ENCODE assay signal across 34 cellular contexts in the genomic region with DNA sequence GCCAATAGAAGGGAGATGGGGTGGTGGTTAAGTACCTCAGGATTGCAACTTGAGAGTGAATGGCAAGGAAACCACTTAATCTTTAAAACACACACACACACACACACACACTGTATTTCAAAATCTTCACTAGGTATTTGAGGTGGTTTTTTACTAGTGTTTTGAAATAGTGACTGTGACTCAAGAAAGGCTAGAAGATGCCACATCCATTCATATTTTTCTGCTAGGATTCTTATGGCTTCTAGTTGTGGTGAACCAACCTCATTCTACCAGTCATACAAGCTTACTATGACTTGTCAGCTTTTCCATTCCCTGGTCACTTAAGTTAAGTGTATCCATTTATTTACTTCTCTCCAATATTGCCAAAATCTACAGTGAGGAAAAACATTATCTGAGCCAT.
DNase-seq lines count a peak whose midpoint lies in the region; ATAC-seq, FAIRE-seq and TF ChIP-seq lines count a peak whose summit lies in the region.
"Had no signal": no experiment of that assay in that cellular context is flagged by ENCODE, and none has a peak within 500 bp of the region (broad histone marks: within the 10 kb centered on the region; RNA-seq: fewer than 3 reads in every experiment).

No MANE protein-coding gene starts in this region.

- H3K4me2 ChIP-seq in A549, result no peak overlapping the region
- H3K4me2 ChIP-seq: neural progenitor cell had no signal

- CTCF ChIA-PET in A549 (lab: Yijun Ruan, JAX), result interaction anchor here (4.6 kb wide), 1 partner anchor 12 kb away, joined by 24 read pairs; no protein-coding TSS in a partner anchor

- H3K27me3 ChIP-seq in foreskin keratinocyte, result no peaks in the 10 kb centered on the region
- H3K27me3 ChIP-seq: adrenal gland, left lung, neural progenitor cell, pancreas, thyroid gland, uterus had no signal

- no peak for TF ChIP-seq RAD21 in A549 (conservative IDR thresholded peaks at IDR 0.05 in 1 of 2, IDR thresholded peaks at IDR 0.05 in 1 of 2)

- peaks cover 5% of the 10 kb centered on the region for H3K9me3 Mint-ChIP-seq in activated T-helper 17 cell treated with anti-CD3 and anti-CD28 coated beads, Interleukin-2, amount 50 U/mL, for 72 hours
- H3K9me3 Mint-ChIP-seq in immature natural killer cell, result peaks cover 0 to 4% (median under 1%) of the 10 kb centered on the region in 6 donors
- H3K9me3 Mint-ChIP-seq in nephron progenitor cell, result no peaks in the 10 kb centered on the region
- H3K9me3 Mint-ChIP-seq: activated naive CD4-positive, alpha-beta T cell treated with anti-CD3 and anti-CD28 coated beads for 36 hours; activated T-cell treated with anti-CD3 and anti-CD28 coated beads, Interleukin-2, amount 50 U/mL, for 72 hours; stimulated activated naive CD8-positive, alpha-beta T cell treated with anti-CD3 and anti-CD28 coated beads, Interleukin-15, Interleukin-2, amounts not matched to agents 100 ng/mL and 50 ng/mL, for 24 hours had no signal

- no peaks in the 10 kb centered on the region for H3K36me3 Mint-ChIP-seq in activated T-helper 17 cell treated with anti-CD3 and anti-CD28 coated beads, Interleukin-2, amount 50 U/mL, for 72 hours (ENCODE audit: low read depth)
- H3K36me3 Mint-ChIP-seq in immature natural killer cell (no peaks in the 10 kb centered on the region), nephron progenitor cell (ENCODE audit: low read depth) (no peaks in the 10 kb centered on the region)
- H3K36me3 Mint-ChIP-seq: CD4-positive, alpha-beta memory T cell; neural progenitor cell had no signal

- no peak overlapping the region for H3K27ac Mint-ChIP-seq in activated T-helper 17 cell treated with anti-CD3 and anti-CD28 coated beads, Interleukin-2, amount 50 U/mL, for 72 hours
- H3K27ac Mint-ChIP-seq in immature natural killer cell (no peak overlapping the region), nephron progenitor cell (no peak overlapping the region)
- H3K27ac Mint-ChIP-seq: activated naive CD4-positive, alpha-beta T cell treated with anti-CD3 and anti-CD28 coated beads for 36 hours; activated T-cell treated with anti-CD3 and anti-CD28 coated beads, Interleukin-2, amount 50 U/mL, for 72 hours; B cell; CD4-positive, alpha-beta memory T cell; neural progenitor cell; stimulated activated naive CD8-positive, alpha-beta T cell treated with anti-CD3 and anti-CD28 coated beads, Interleukin-15, Interleukin-2, amounts not matched to agents 100 ng/mL and 50 ng/mL, for 24 hours had no signal

- H3K4me1 ChIP-seq in A549 (peaks cover 11% of the 10 kb centered on the region; the same call in 2 of the 3 replicates), foreskin keratinocyte (peaks cover 24% of the 10 kb centered on the region)
- H3K4me1 ChIP-seq: adrenal gland, HAP-1, neural progenitor cell, pancreas, uterus had no signal

- TF ChIP-seq POLR2A in A549 (IDR thresholded peaks at IDR 0.05; ENCODE audit: low read length), result no peak

- no peak for TF ChIP-seq CTCF in A549 (IDR thresholded peaks at IDR 0.05)
- no peak for TF ChIP-seq CTCF in foreskin keratinocyte (conservative IDR thresholded peaks at IDR 0.05)
- no peak for TF ChIP-seq CTCF in nephron progenitor cell (IDR thresholded peaks at IDR 0.05)

- H3K27me3 Mint-ChIP-seq in activated T-helper 17 cell treated with anti-CD3 and anti-CD28 coated beads, Interleukin-2, amount 50 U/mL, for 72 hours, result peaks cover 5% of the 10 kb centered on the region
- H3K27me3 Mint-ChIP-seq in immature natural killer cell (ENCODE audit: low read depth in 3 of 3) (peaks cover 1 to 3% (median 2%) of the 10 kb centered on the region in 3 donors), nephron progenitor cell (ENCODE audit: low read depth, poor library complexity) (peaks cover 4% of the 10 kb centered on the region)
- H3K27me3 Mint-ChIP-seq: B cell had no signal

- peak; percentile 81 for FAIRE-seq in A549 (lab: Jason Lieb, UNC)
- FAIRE-seq: A204.1, D721Med, GM19239, islet of Langerhans, pancreas had no signal

- no peak for TF ChIP-seq EP300 in A549 (IDR thresholded peaks at IDR 0.05)

- H3K9me3 ChIP-seq in A549, result no peaks in the 10 kb centered on the region
- H3K9me3 ChIP-seq: HAP-1, left lung, pancreas, thyroid gland, uterus had no signal

- no peak overlapping the region for H3K4me3 ChIP-seq in A549
- H3K4me3 ChIP-seq in Jurkat, Clone E6-1 (ENCODE audit: low read length), result no peak overlapping the region
- H3K4me3 ChIP-seq: adrenal gland, HAP-1, left lung, neural progenitor cell, pancreas, thyroid gland, uterus had no signal

- H3K4me1 Mint-ChIP-seq in activated T-helper 17 cell treated with anti-CD3 and anti-CD28 coated beads, Interleukin-2, amount 50 U/mL, for 72 hours, result no peaks in the 10 kb centered on the region
- H3K4me1 Mint-ChIP-seq in immature natural killer cell (no peaks in the 10 kb centered on the region), nephron progenitor cell (peaks cover 74% of the 10 kb centered on the region)
- H3K4me1 Mint-ChIP-seq: B cell; CD4-positive, alpha-beta memory T cell had no signal

- POLR2A ChIA-PET in A549 (lab: Yijun Ruan, JAX), result no interaction called here

- H3K4me3 Mint-ChIP-seq in activated T-helper 17 cell treated with anti-CD3 and anti-CD28 coated beads, Interleukin-2, amount 50 U/mL, for 72 hours, result no peak overlapping the region
- H3K4me3 Mint-ChIP-seq in immature natural killer cell (no peak overlapping the region), nephron progenitor cell (no peak overlapping the region)
- H3K4me3 Mint-ChIP-seq: activated naive CD4-positive, alpha-beta T cell treated with anti-CD3 and anti-CD28 coated beads for 36 hours; activated T-cell treated with anti-CD3 and anti-CD28 coated beads, Interleukin-2, amount 50 U/mL, for 72 hours; B cell; CD4-positive, alpha-beta memory T cell; neural progenitor cell; stimulated activated naive CD8-positive, alpha-beta T cell treated with anti-CD3 and anti-CD28 coated beads, Interleukin-15, Interleukin-2, amounts not matched to agents 100 ng/mL and 50 ng/mL, for 24 hours had no signal

- DNase-seq in A549 (ENCODE audit: low read depth in 1 of 2, low spot score in 1 of 2), result no peak
- peak; percentile 10 for DNase-seq in Jurkat, Clone E6-1 (ENCODE audit: low read depth, low spot score)
- peak; percentile 60 to 62 for DNase-seq in foreskin keratinocyte
- DNase-seq in NCI-H2029 treated with DMSO at 0.1 percent for 48 hours (lab: John Stamatoyannopoulos, UW), result no peak
- DNase-seq in immature natural killer cell, result no peak
- DNase-seq in nephron progenitor cell, result no peak
- DNase-seq: activated CD4-positive, alpha-beta T cell treated with anti-CD3 and anti-CD28 coated beads, Interleukin-2, amount 50 U/mL, for 48 hours; activated CD4-positive, CD25-positive, alpha-beta regulatory T cell treated with anti-CD3 and anti-CD28 coated beads, Interleukin-2, amount 50 U/mL, for 72 hours; activated naive CD4-positive, alpha-beta T cell treated with anti-CD3 and anti-CD28 coated beads for 36 hours; activated T-cell treated with anti-CD3 and anti-CD28 coated beads, Interleukin-2, amount 50 U/mL, for 72 hours; adrenal gland; CD4-positive, alpha-beta memory T cell; Kasumi-1; left lung; mesendoderm; NCI-H1930; NCI-H2227 treated with DMSO at 0.1 percent for 48 hours; NCI-H526 treated with DMSO at 0.1 percent for 48 hours; pancreas; SHP77 treated with DMSO at 0.1 percent for 48 hours; stimulated activated CD4-positive, alpha-beta T cell treated with anti-CD3 and anti-CD28 coated beads, Interleukin-1b, Interleukin-23, amount 100 ng/mL, for 48 hours; thyroid gland; uterus had no signal

- H3K27ac ChIP-seq in A549, result no peak overlapping the region
- H3K27ac ChIP-seq in foreskin keratinocyte, result no peak overlapping the region
- H3K27ac ChIP-seq: adrenal gland, HL-60, left lung, neural progenitor cell, pancreas, thyroid gland, uterus had no signal

- ATAC-seq in A549, result no peak
- ATAC-seq in activated T-helper 17 cell treated with anti-CD3 and anti-CD28 coated beads, Interleukin-2, amount 50 U/mL, for 72 hours (replicated peaks), result peak; percentile 51
- no peak for ATAC-seq in foreskin keratinocyte
- ATAC-seq in GM21825 (IDR thresholded peaks at IDR 0.05; ENCODE audit: unreplicated experiment), result no peak
- ATAC-seq: left lung, pancreas had no signal

TF ChIP-seq in A549, 52 proteins besides CTCF, POLR2A, EP300 and RAD21 (continues in another document):
- TF ChIP-seq NR3C1 (IDR thresholded peaks at IDR 0.05) (no peak), E2F6 (IDR thresholded peaks at IDR 0.05; ENCODE audit: borderline replicate concordance, low read depth) (no peak), SMC3 (IDR thresholded peaks at IDR 0.05) (no peak), GATA3 (IDR thresholded peaks at IDR 0.05; ENCODE audit: borderline replicate concordance) (no peak), HEYL (CRISPR knock-in tag; IDR thresholded peaks at IDR 0.05) (no peak), HES2 (IDR thresholded peaks at IDR 0.05) (no peak), EHMT2 (IDR thresholded peaks at IDR 0.05; ENCODE audit: low read depth) (no peak), HOXA7 (CRISPR knock-in tag; IDR thresholded peaks at IDR 0.05) (no peak), FOSB (CRISPR knock-in tag; IDR thresholded peaks at IDR 0.05) (no peak), RNF2 (IDR thresholded peaks at IDR 0.05; ENCODE audit: borderline replicate concordance, low read depth) (no peak), ZSCAN20 (CRISPR knock-in tag; IDR thresholded peaks at IDR 0.05) (no peak), NPAS2 (CRISPR knock-in tag; IDR thresholded peaks at IDR 0.05; ENCODE audit: borderline replicate concordance) (no peak), FOSL2 (IDR thresholded peaks at IDR 0.05) (no peak), FOSL2 (CRISPR knock-in tag; IDR thresholded peaks at IDR 0.05) (no peak), EHF (CRISPR knock-in tag; IDR thresholded peaks at IDR 0.05) (no peak), HOXB13 (CRISPR knock-in tag; IDR thresholded peaks at IDR 0.05; ENCODE audit: low read depth) (no peak), CBX8 (IDR thresholded peaks at IDR 0.05) (no peak)

Comparison
In these comparisons a context has a peak if more than half of its experiments do, and no peak if none do; other contexts are left out.
1. DNase-seq: peak in Jurkat, Clone E6-1 (single experiment) and foreskin keratinocyte (2 of 2); none in A549 (0 of 2), NCI-H2029 treated with DMSO at 0.1 percent for 48 hours (single experiment), immature natural killer cell (0 of 3) and nephron progenitor cell (single experiment).